1 cellular context compared by ENCODE assay signal in the genomic region with DNA sequence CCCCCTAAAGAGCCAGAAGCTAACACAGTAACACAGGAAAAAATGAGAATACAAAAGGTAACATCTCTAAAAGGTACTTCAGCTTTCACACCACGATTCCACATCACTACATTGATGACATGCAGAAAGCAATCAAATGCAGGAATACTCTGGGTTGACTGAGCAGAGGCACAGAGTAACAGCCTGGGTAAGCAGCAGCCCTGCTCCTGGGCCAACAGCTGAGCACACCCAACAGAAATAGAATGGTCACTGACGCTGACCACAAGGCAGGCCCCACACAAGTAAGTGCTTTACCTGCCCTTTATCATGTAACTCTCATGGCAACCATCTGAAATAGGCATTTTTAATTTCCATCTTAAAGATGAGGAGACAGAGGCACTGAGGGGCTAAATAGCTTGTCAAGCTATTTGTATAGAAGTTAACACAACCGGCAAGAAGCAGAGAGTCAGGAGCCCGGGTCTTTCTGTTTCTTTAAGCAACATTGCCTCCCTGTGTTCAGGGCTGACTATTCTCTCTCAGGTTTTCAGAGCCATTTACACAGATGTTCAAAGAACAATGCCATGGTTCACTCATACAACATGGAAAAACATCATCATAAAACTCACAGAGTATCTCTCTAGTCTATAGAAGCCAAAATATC.
TF ChIP-seq lines count a peak whose summit lies in the region.

No MANE protein-coding gene starts in this region.

TF ChIP-seq in HepG2, 621 proteins besides CTCF, POLR2A, EP300 and RAD21 (continued from another document):
- TF ChIP-seq SMC3 (IDR thresholded peaks at IDR 0.05; ENCODE audit: low read length) (peak; percentile 87), ZNF343 (CRISPR knock-in tag; IDR thresholded peaks at IDR 0.05) (no peak)
